11 cellular contexts compared by ENCODE assay signal in the genomic region with DNA sequence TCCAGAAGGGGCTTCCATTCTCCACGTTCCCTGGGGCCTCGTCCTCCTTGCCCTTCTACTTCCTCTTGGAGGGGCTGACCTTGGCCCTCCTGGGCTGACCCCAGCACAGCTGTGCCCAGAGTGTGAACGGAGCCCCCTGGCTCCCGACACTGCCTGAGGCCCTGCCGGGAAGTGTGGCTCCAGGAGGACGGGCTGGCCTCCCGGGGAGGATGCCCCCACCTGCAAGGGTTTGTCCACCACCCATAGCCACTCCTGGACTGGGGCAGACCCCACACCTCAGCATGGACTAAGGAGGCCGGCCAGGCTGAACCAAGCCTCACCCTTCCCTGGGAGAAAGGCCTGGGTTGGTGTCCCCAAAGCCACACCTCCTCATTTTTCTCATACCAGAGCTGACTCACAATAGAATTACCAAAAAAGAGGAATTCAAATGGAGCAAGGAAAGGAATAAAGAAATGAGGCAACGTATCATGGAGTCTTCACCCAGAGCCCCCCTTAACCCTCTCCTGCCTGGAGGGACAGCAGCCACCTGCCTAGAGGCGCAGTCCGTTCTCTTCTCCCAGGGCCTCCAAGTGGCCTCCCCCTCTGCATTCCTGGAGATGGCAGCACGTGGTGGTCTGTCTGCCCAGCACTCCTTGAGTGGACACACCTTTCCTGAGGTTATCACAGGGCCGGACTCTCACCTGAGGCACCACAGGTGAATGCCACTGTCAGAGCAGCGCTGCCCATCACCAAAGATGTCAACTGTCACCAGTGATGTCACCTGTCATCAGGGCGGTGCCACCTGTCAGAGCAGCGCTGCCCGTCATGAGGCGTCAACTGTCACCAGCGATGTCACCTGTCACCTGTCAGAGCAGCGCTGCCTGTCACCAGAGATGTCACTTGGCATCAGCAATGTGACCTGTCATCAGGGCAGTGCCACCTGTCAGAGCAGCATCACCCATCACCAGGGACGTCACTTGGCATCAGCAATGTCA. TPM values are rescaled to one million over a fixed set of nuclear protein-coding genes. Genes with fewer than 3 reads are reported as not detected.
DNase-seq lines count a peak whose midpoint lies in the region; ATAC-seq and TF ChIP-seq lines count a peak whose summit lies in the region.
"Had no signal": no experiment of that assay in that cellular context is flagged by ENCODE, and none has a peak within 500 bp of the region (broad histone marks: within the 10 kb centered on the region; RNA-seq: fewer than 3 reads in every experiment).

No MANE protein-coding gene starts in this region.

- DNase-seq in AG09319 (ENCODE audit: extremely low read depth, low read depth) (peak; percentile 15), dedifferentiated amniotic fluid mesenchymal stem cell (ENCODE audit: extremely low spot score) (peak; percentile 66), NCI-H748 (lab: John Stamatoyannopoulos, UW; ENCODE audit: unreplicated experiment) (no peak), NCI-H1092 (lab: John Stamatoyannopoulos, UW) (no peak)
- no peak for DNase-seq in activated CD8-positive, alpha-beta T cell treated with anti-CD3 and anti-CD28 coated beads, Interleukin-2, amount 10 ng/mL, durations not matched to agents 7 days and 5 days
- DNase-seq: DMS79; stimulated activated naive B cell treated with anti-CD40 and anti-IgM and Interleukin-4, amounts not matched to agents 10 μg/mL and 1 μg/mL and 100 μg/mL, for 72 hours had no signal

- no peak overlapping the region for H3K4me2 ChIP-seq in neural cell (ENCODE audit: low read length)

- H3K9me3 Mint-ChIP-seq in activated CD8-positive, alpha-beta T cell treated with anti-CD3 and anti-CD28 coated beads, Interleukin-2, amount 10 ng/mL, durations not matched to agents 7 days and 5 days (ENCODE audit: insufficient read depth), result no peaks in the 10 kb centered on the region
- H3K9me3 Mint-ChIP-seq: activated naive CD4-positive, alpha-beta T cell treated with anti-CD3 and anti-CD28 coated beads, Interleukin-2, amount 50 U/mL, for 72 hours had no signal

- WGBS in HUES64, result 83% methylated on average over 21 of the region's 21 CpGs

- H3K9me2 ChIP-seq in neural cell (ENCODE audit: insufficient read depth, low read length), result no peaks in the 10 kb centered on the region

- no peak overlapping the region for H3K27ac Mint-ChIP-seq in activated CD8-positive, alpha-beta T cell treated with anti-CD3 and anti-CD28 coated beads, Interleukin-2, amount 10 ng/mL, durations not matched to agents 7 days and 5 days
- H3K27ac Mint-ChIP-seq: stimulated activated naive B cell treated with anti-CD40 and anti-IgM and Interleukin-4, amounts not matched to agents 10 μg/mL and 1 μg/mL and 100 μg/mL, for 72 hours had no signal

- H3K9ac ChIP-seq in HUES64 (ENCODE audit: low read depth, low read length) (no peak overlapping the region), neural cell (ENCODE audit: low read length) (no peak overlapping the region)

- H3K27ac ChIP-seq in HUES64 (ENCODE audit: low read depth, low read length), result peak overlapping the region; percentile 7; the same call in 1 of the 2 replicates
- no peak overlapping the region for H3K27ac ChIP-seq in neural cell (ENCODE audit: low read length)

- no peaks in the 10 kb centered on the region for H4K20me1 ChIP-seq in neural cell (ENCODE audit: insufficient read depth)

- CTCF ChIA-PET in activated CD8-positive, alpha-beta T cell treated with anti-CD3 and anti-CD28 coated beads, Interleukin-2, amount 10 ng/mL, durations not matched to agents 7 days and 5 days (lab: Charles Lee), result no interaction called here

- H3K27me3 ChIP-seq in HUES64 (ENCODE audit: insufficient read depth, low read length), result no peaks in the 10 kb centered on the region
- no peaks in the 10 kb centered on the region for H3K27me3 ChIP-seq in neural cell (ENCODE audit: insufficient read depth, low read depth, low read length)

- no peaks in the 10 kb centered on the region for H3K9me3 ChIP-seq in HUES64 (ENCODE audit: insufficient read depth, low read depth, low read length)
- no peaks in the 10 kb centered on the region for H3K9me3 ChIP-seq in neural cell (ENCODE audit: low read length)

- H3K4me3 Mint-ChIP-seq in activated CD8-positive, alpha-beta T cell treated with anti-CD3 and anti-CD28 coated beads, Interleukin-2, amount 10 ng/mL, durations not matched to agents 7 days and 5 days, result no peak overlapping the region
- H3K4me3 Mint-ChIP-seq: stimulated activated naive B cell treated with anti-CD40 and anti-IgM and Interleukin-4, amounts not matched to agents 10 μg/mL and 1 μg/mL and 100 μg/mL, for 72 hours had no signal

- H3K27me3 Mint-ChIP-seq in activated CD8-positive, alpha-beta T cell treated with anti-CD3 and anti-CD28 coated beads, Interleukin-2, amount 10 ng/mL, durations not matched to agents 7 days and 5 days (ENCODE audit: low read depth), result no peaks in the 10 kb centered on the region
- H3K27me3 Mint-ChIP-seq: stimulated activated naive B cell treated with anti-CD40 and anti-IgM and Interleukin-4, amounts not matched to agents 10 μg/mL and 1 μg/mL and 100 μg/mL, for 72 hours had no signal

- H3K36me3 ChIP-seq in HUES64 (ENCODE audit: insufficient read depth, low read length) (peaks cover 7% of the 10 kb centered on the region), neural cell (ENCODE audit: insufficient read depth, low read length) (no peaks in the 10 kb centered on the region)

- no peaks in the 10 kb centered on the region for H3K4me1 Mint-ChIP-seq in activated CD8-positive, alpha-beta T cell treated with anti-CD3 and anti-CD28 coated beads, Interleukin-2, amount 10 ng/mL, durations not matched to agents 7 days and 5 days (ENCODE audit: low read depth)

- no peaks in the 10 kb centered on the region for H3F3A ChIP-seq in neural cell (ENCODE audit: insufficient read depth, low read length, poor library complexity, severe bottlenecking)

- H2AFZ ChIP-seq in neural cell (ENCODE audit: low read depth, low read length), result no peak overlapping the region

- H3K4me3 ChIP-seq in HUES64 (ENCODE audit: low read length) (no peak overlapping the region), neural cell (ENCODE audit: low read length) (no peak overlapping the region)

- TF ChIP-seq EP300 in neural cell (conservative IDR thresholded peaks at IDR 0.05; ENCODE audit: poor library complexity, severe bottlenecking), result peak; percentile 75

- TF ChIP-seq CTCF in AG09319 (IDR thresholded peaks at IDR 0.05; ENCODE audit: low read depth, low read length) (no peak), neural cell (IDR thresholded peaks at IDR 0.05; ENCODE audit: poor library complexity, severe bottlenecking) (no peak)

- peaks cover 33% of the 10 kb centered on the region for H3K36me3 Mint-ChIP-seq in activated CD8-positive, alpha-beta T cell treated with anti-CD3 and anti-CD28 coated beads, Interleukin-2, amount 10 ng/mL, durations not matched to agents 7 days and 5 days (ENCODE audit: low read depth)

- POLR2A ChIA-PET in activated CD8-positive, alpha-beta T cell treated with anti-CD3 and anti-CD28 coated beads, Interleukin-2, amount 10 ng/mL, durations not matched to agents 7 days and 5 days (lab: Charles Lee), result no interaction called here

- no peaks in the 10 kb centered on the region for H3K4me1 ChIP-seq in HUES64 (ENCODE audit: insufficient read depth, low read length)

- no peak for ATAC-seq in activated CD8-positive, alpha-beta T cell treated with anti-CD3 and anti-CD28 coated beads, Interleukin-2, amount 10 ng/mL, durations not matched to agents 7 days and 5 days
- ATAC-seq in GM21529 (IDR thresholded peaks at IDR 0.05; ENCODE audit: unreplicated experiment), result no peak
- ATAC-seq: activated naive CD4-positive, alpha-beta T cell treated with anti-CD3 and anti-CD28 coated beads, Interleukin-2, amount 50 U/mL, for 72 hours; stimulated activated naive B cell treated with anti-CD40 and anti-IgM and Interleukin-4, amounts not matched to agents 10 μg/mL and 1 μg/mL and 100 μg/mL, for 72 hours had no signal

- no peaks in the 10 kb centered on the region for H3K79me2 ChIP-seq in neural cell (replicated peaks; ENCODE audit: insufficient read depth, low read length)

- TF ChIP-seq RAD21 in neural cell (conservative IDR thresholded peaks at IDR 0.05), result no peak

TF ChIP-seq in neural cell, 6 proteins besides CTCF, POLR2A, EP300 and RAD21:
- TF ChIP-seq POLR2AphosphoS5 (IDR thresholded peaks at IDR 0.05), result peak; percentile 73
- TF ChIP-seq MXI1 (conservative IDR thresholded peaks at IDR 0.05; ENCODE audit: poor library complexity, severe bottlenecking), result no peak

RNA-seq across cellular contexts. Expression of gene C13orf46, which starts 3.1 kb away (rescaled TPM):
- polyA plus RNA-seq in HUES64 (2013, experiment 1 of 2), result not detected
- 0.06 TPM for polyA plus RNA-seq in HUES64 (2013, experiment 2 of 2)
- not detected in 2 replicates for polyA plus RNA-seq in neural cell
- not detected in 2 replicates for polyA minus RNA-seq in neural cell
- 1 to 10 TPM; 2.2 to 3.1 TPM for total RNA-seq in activated CD8-positive, alpha-beta T cell treated with anti-CD3 and anti-CD28 coated beads, Interleukin-2, amount 10 ng/mL, durations not matched to agents 7 days and 5 days

Comparison
In these comparisons a context has a peak if more than half of its experiments do, and no peak if none do; other contexts are left out.
1. DNase-seq: peak in AG09319 (single experiment) and dedifferentiated amniotic fluid mesenchymal stem cell (single experiment); none in activated CD8-positive, alpha-beta T cell treated with anti-CD3 and anti-CD28 coated beads, Interleukin-2, amount 10 ng/mL, durations not matched to agents 7 days and 5 days (single experiment), NCI-H748 (single experiment) and NCI-H1092 (single experiment).